In genomic region chr14:50822501-50823042, GRCh38 we compare ENCODE assay signal across 11 cellular contexts. TPM values are rescaled to one million over a fixed set of nuclear protein-coding genes. Genes with fewer than 3 reads are reported as not detected.
DNase-seq lines count a peak whose midpoint lies in the region; ATAC-seq and TF ChIP-seq lines count a peak whose summit lies in the region.
"Had no signal": no experiment of that assay in that cellular context is flagged by ENCODE, and none has a peak within 500 bp of the region (broad histone marks: within the 10 kb centered on the region; RNA-seq: fewer than 3 reads in every experiment).

No MANE protein-coding gene starts in this region.

- peaks cover 16% of the 10 kb centered on the region for H3K4me1 ChIP-seq in foreskin keratinocyte
- H3K4me1 ChIP-seq: parathyroid adenoma had no signal

- no peaks in the 10 kb centered on the region for H3K4me1 Mint-ChIP-seq in endothelial cell (ENCODE audit: unreplicated experiment)

- H3K27me3 Mint-ChIP-seq in endothelial cell (ENCODE audit: unreplicated experiment): peaks cover 1% of the 10 kb centered on the region

- TF ChIP-seq CTCF in foreskin keratinocyte (conservative IDR thresholded peaks at IDR 0.05) (no peak), endothelial cell (IDR thresholded peaks at IDR 0.05; ENCODE audit: unreplicated experiment) (no peak)

- H3K27me3 ChIP-seq in foreskin keratinocyte: no peaks in the 10 kb centered on the region
- H3K27me3 ChIP-seq: gastroesophageal sphincter had no signal

- no peaks in the 10 kb centered on the region for H3K9me3 Mint-ChIP-seq in endothelial cell (ENCODE audit: unreplicated experiment)

- ATAC-seq in GM21529 (IDR thresholded peaks at IDR 0.05; ENCODE audit: unreplicated experiment): peak; percentile 25
- ATAC-seq in foreskin keratinocyte: peak; percentile 51
- no peak for ATAC-seq in HG02763 (IDR thresholded peaks at IDR 0.05; ENCODE audit: unreplicated experiment)
- ATAC-seq: gastroesophageal sphincter had no signal

- no peak overlapping the region for H3K4me3 Mint-ChIP-seq in endothelial cell (ENCODE audit: unreplicated experiment)

- H3K27ac Mint-ChIP-seq in endothelial cell (ENCODE audit: unreplicated experiment): no peak overlapping the region

- H3K36me3 Mint-ChIP-seq in endothelial cell (ENCODE audit: low read depth, unreplicated experiment): peaks cover 13% of the 10 kb centered on the region

- no peak overlapping the region for H3K27ac ChIP-seq in foreskin keratinocyte
- H3K27ac ChIP-seq: parathyroid adenoma had no signal

- peak; percentile 13 for DNase-seq in AG08395 (ENCODE audit: low spot score)
- DNase-seq in SKM-1 treated with dmso at 0.1 percent for 144 hours (lab: John Stamatoyannopoulos, UW; ENCODE audit: unreplicated experiment): peak; percentile 29
- no peak for DNase-seq in foreskin keratinocyte
- DNase-seq in GOT3 (lab: John Stamatoyannopoulos, UW): no peak
- DNase-seq in endothelial cell (ENCODE audit: low spot score): no peak
- no peak for DNase-seq in middle frontal gyrus (ENCODE audit: extremely low spot score, low spot score)

RNA-seq across cellular contexts. Expression of gene NIN, which starts 8.4 kb away (rescaled TPM):
- total RNA-seq in foreskin keratinocyte (29.6 and 29.7 TPM in 2 replicates), endothelial cell (ENCODE audit: unreplicated experiment) (50.0 TPM)
- 4.2 and 5.9 TPM in 2 replicates for polyA plus RNA-seq in foreskin keratinocyte

RNA-seq across cellular contexts. Expression of gene ABHD12B, which starts 49.3 kb away (rescaled TPM):
- total RNA-seq in foreskin keratinocyte (not detected in 2 replicates), endothelial cell (ENCODE audit: unreplicated experiment) (2.7 TPM)
- polyA plus RNA-seq in foreskin keratinocyte: not detected in 2 replicates
- total RNA-seq: gastroesophageal sphincter had no signal
- polyA plus RNA-seq: BJ had no signal

Comparison
In these comparisons a context has a peak if more than half of its experiments do, and no peak if none do; other contexts are left out.
1. DNase-seq: peak in AG08395 (single experiment) and SKM-1 treated with dmso at 0.1 percent for 144 hours (single experiment); none in foreskin keratinocyte (0 of 2), GOT3 (single experiment), endothelial cell (single experiment) and middle frontal gyrus (single experiment).